27 cellular contexts compared by ENCODE assay signal in genomic region chrX:109770780-109771179, GRCh38.
"Had no signal": no experiment of that assay in that cellular context is flagged by ENCODE, and none has a peak within 500 bp of the region (broad histone marks: within the 10 kb centered on the region; RNA-seq: fewer than 3 reads in every experiment).

No MANE protein-coding gene starts in this region.

- H3K4me2 ChIP-seq: hepatocyte had no signal

- H3K27ac ChIP-seq: colonic mucosa, coronary artery, dorsolateral prefrontal cortex, epithelial cell of prostate, esophagus muscularis mucosa, esophagus squamous epithelium, foreskin keratinocyte, gastrocnemius medialis, gastroesophageal sphincter, heart left ventricle, heart right ventricle, hepatocyte had no signal

- H3K4me1 ChIP-seq: colonic mucosa, esophagus muscularis mucosa, esophagus squamous epithelium, foreskin keratinocyte, gastrocnemius medialis, gastroesophageal sphincter, heart left ventricle, heart right ventricle had no signal

- ATAC-seq: effector memory CD8-positive, alpha-beta T cell; esophagus mucosa; foreskin keratinocyte; gastrocnemius medialis; gastroesophageal sphincter; heart left ventricle; heart right ventricle had no signal

- H3K27ac Mint-ChIP-seq: dendritic cell treated with granulocyte-macrophage colony-stimulating factor and Interleukin-4, amounts not matched to agents 40 ng/mL and 50 ng/mL, for 4 days; effector memory CD8-positive, alpha-beta T cell; endodermal cell had no signal

- DNase-seq: colonic mucosa; cortex of kidney; dermis blood vessel endothelial cell; dorsolateral prefrontal cortex; effector CD4-positive, alpha-beta T cell; effector CD8-positive, alpha-beta T cell; effector memory CD4-positive, alpha-beta T cell; effector memory CD8-positive, alpha-beta T cell; endodermal cell; esophagus squamous epithelium; foreskin fibroblast; foreskin keratinocyte; foreskin melanocyte; gastrocnemius medialis; glutamatergic neuron; head of caudate nucleus; heart left ventricle; heart right ventricle had no signal

- H3K79me2 ChIP-seq: hepatocyte had no signal

- H3K9me3 Mint-ChIP-seq: effector memory CD8-positive, alpha-beta T cell had no signal

- H3K4me3 ChIP-seq: colonic mucosa, coronary artery, dorsolateral prefrontal cortex, esophagus muscularis mucosa, esophagus squamous epithelium, gastrocnemius medialis, gastroesophageal sphincter, heart left ventricle, heart right ventricle, hepatocyte had no signal

- H3K4me3 Mint-ChIP-seq: dendritic cell treated with granulocyte-macrophage colony-stimulating factor and Interleukin-4, amounts not matched to agents 40 ng/mL and 50 ng/mL, for 4 days; effector memory CD8-positive, alpha-beta T cell; endodermal cell had no signal

- H3K27me3 ChIP-seq: colonic mucosa, esophagus muscularis mucosa, esophagus squamous epithelium, foreskin keratinocyte, gastrocnemius medialis, gastroesophageal sphincter, heart right ventricle, hepatocyte had no signal

- FAIRE-seq: endometrium, frontal cortex had no signal

- H2AFZ ChIP-seq: hepatocyte had no signal

- H3K36me3 ChIP-seq: colonic mucosa, esophagus muscularis mucosa, esophagus squamous epithelium, gastrocnemius medialis, gastroesophageal sphincter, heart left ventricle, heart right ventricle had no signal

- H3K27me3 Mint-ChIP-seq: dendritic cell treated with granulocyte-macrophage colony-stimulating factor and Interleukin-4, amounts not matched to agents 40 ng/mL and 50 ng/mL, for 4 days; effector memory CD8-positive, alpha-beta T cell had no signal

- H3K9me3 ChIP-seq: colonic mucosa, esophagus squamous epithelium, gastroesophageal sphincter had no signal
